ENCODE assay signal across 15 cellular contexts in the genomic region with DNA sequence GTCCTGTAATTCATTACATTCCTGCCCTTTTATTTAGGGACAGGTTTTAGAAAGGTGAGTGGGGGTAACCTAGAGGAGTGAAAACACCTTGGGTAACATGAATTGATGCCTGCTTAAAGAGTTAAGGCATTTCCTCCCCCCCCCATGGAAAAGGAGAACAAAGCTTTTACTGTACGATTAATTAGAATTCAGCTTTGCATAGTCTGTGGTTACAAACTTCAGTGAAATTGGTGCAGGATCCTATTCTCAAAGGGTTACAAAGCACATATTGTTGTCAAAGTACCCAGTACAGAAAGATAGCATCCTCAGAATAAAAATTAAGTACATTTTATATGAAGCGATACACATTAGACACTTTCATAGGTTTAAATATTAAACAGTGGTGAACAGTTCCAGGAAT.
"Had no signal": no experiment of that assay in that cellular context is flagged by ENCODE, and none has a peak within 500 bp of the region (broad histone marks: within the 10 kb centered on the region; RNA-seq: fewer than 3 reads in every experiment).

No MANE protein-coding gene starts in this region.

- H3K4me1 ChIP-seq: vagina had no signal

- ATAC-seq: right cardiac atrium; stimulated activated naive B cell treated with anti-CD40 and anti-IgM and Interleukin-4, amounts not matched to agents 10 μg/mL and 1 μg/mL and 100 μg/mL, for 72 hours had no signal

- H3K4me2 ChIP-seq: hepatocyte had no signal

- DNase-seq: activated CD4-positive, alpha-beta T cell treated with anti-CD3 and anti-CD28 coated beads, Interleukin-2, amount 50 U/mL, for 1 hour; activated CD8-positive, alpha-beta memory T cell treated with anti-CD3 and anti-CD28 coated beads for 24 hours; activated naive CD8-positive, alpha-beta T cell treated with anti-CD3 and anti-CD28 coated beads, Interleukin-2, amount 10 ng/mL, durations not matched to agents 7 days and 5 days; erythroblast; kidney; nucleus accumbens; right cardiac atrium; stimulated activated CD4-positive, alpha-beta T cell treated with anti-CD3 and anti-CD28 coated beads, Interleukin-15, amount 100 ng/mL, for 24 hours; stimulated activated CD4-positive, alpha-beta T cell treated with anti-CD3 and anti-CD28 coated beads, Interleukin-4, amount 100 ng/mL, for 1 hour; stimulated activated naive B cell treated with anti-CD40 and anti-IgM and Interleukin-4, amounts not matched to agents 10 μg/mL and 1 μg/mL and 100 μg/mL, for 72 hours; transverse colon had no signal

- H3K4me3 ChIP-seq: hepatocyte, skin epidermis, transverse colon, vagina had no signal

- H3K27ac ChIP-seq: hepatocyte, skin epidermis, transverse colon, vagina had no signal

- FAIRE-seq: bronchial epithelial cell, kidney had no signal

- H3K9me3 ChIP-seq: transverse colon, vagina had no signal
